Comparison of ENCODE assay signal across 27 cellular contexts in genomic region chr20:59317332-59317731, GRCh38. TPM values are rescaled to one million over a fixed set of nuclear protein-coding genes. Genes with fewer than 3 reads are reported as not detected.
"Had no signal": no experiment of that assay in that cellular context is flagged by ENCODE, and none has a peak within 500 bp of the region (broad histone marks: within the 10 kb centered on the region; RNA-seq: fewer than 3 reads in every experiment).

No MANE protein-coding gene starts in this region.

- H3K27ac ChIP-seq: VCaP had no signal

- H3K9me3 ChIP-seq: SK-N-SH had no signal

- ATAC-seq: activated T-helper 17 cell treated with anti-CD3 and anti-CD28 coated beads, Interleukin-2, amount 50 U/mL, for 72 hours; K562; Right ventricle myocardium inferior had no signal

- H3K27ac Mint-ChIP-seq: activated CD4-positive, alpha-beta memory T cell treated with anti-CD3 and anti-CD28 coated beads for 36 hours; activated CD4-positive, alpha-beta T cell treated with anti-CD3 and anti-CD28 coated beads, Interleukin-2, amount 10 ng/mL, durations not matched to agents 7 days and 5 days; activated naive CD4-positive, alpha-beta T cell treated with anti-CD3 and anti-CD28 coated beads for 36 hours; activated naive CD8-positive, alpha-beta T cell; activated T-helper 17 cell treated with anti-CD3 and anti-CD28 coated beads, Interleukin-2, amount 50 U/mL, for 72 hours had no signal

- H3K4me1 Mint-ChIP-seq: activated CD4-positive, alpha-beta T cell treated with anti-CD3 and anti-CD28 coated beads, Interleukin-2, amount 10 ng/mL, durations not matched to agents 7 days and 5 days; activated T-helper 17 cell treated with anti-CD3 and anti-CD28 coated beads, Interleukin-2, amount 50 U/mL, for 72 hours had no signal

- H3K9ac ChIP-seq: SK-N-SH had no signal

- H3K9me3 Mint-ChIP-seq: activated CD4-positive, alpha-beta memory T cell treated with anti-CD3 and anti-CD28 coated beads for 36 hours; activated CD4-positive, alpha-beta T cell treated with anti-CD3 and anti-CD28 coated beads, Interleukin-2, amount 10 ng/mL, durations not matched to agents 7 days and 5 days; activated naive CD4-positive, alpha-beta T cell treated with anti-CD3 and anti-CD28 coated beads for 36 hours; activated T-helper 17 cell treated with anti-CD3 and anti-CD28 coated beads, Interleukin-2, amount 50 U/mL, for 72 hours had no signal

- H3K4me3 ChIP-seq: K562 had no signal

- H3K36me3 Mint-ChIP-seq: activated CD4-positive, alpha-beta memory T cell treated with anti-CD3 and anti-CD28 coated beads for 36 hours; activated naive CD8-positive, alpha-beta T cell had no signal

- H3K4me3 Mint-ChIP-seq: activated CD4-positive, alpha-beta memory T cell treated with anti-CD3 and anti-CD28 coated beads for 36 hours; activated CD4-positive, alpha-beta T cell treated with anti-CD3 and anti-CD28 coated beads, Interleukin-2, amount 10 ng/mL, durations not matched to agents 7 days and 5 days; activated naive CD4-positive, alpha-beta T cell treated with anti-CD3 and anti-CD28 coated beads for 36 hours; activated naive CD8-positive, alpha-beta T cell; activated T-helper 17 cell treated with anti-CD3 and anti-CD28 coated beads, Interleukin-2, amount 50 U/mL, for 72 hours had no signal

- H3K27me3 Mint-ChIP-seq: activated CD4-positive, alpha-beta memory T cell treated with anti-CD3 and anti-CD28 coated beads for 36 hours; activated naive CD8-positive, alpha-beta T cell; activated T-helper 17 cell treated with anti-CD3 and anti-CD28 coated beads, Interleukin-2, amount 50 U/mL, for 72 hours had no signal

- DNase-seq: activated CD4-positive, alpha-beta memory T cell treated with anti-CD3 and anti-CD28 coated beads for 36 hours; activated CD4-positive, alpha-beta T cell treated with anti-CD3 and anti-CD28 coated beads, Interleukin-2, amount 10 ng/mL, durations not matched to agents 7 days and 5 days; activated CD4-positive, CD25-positive, alpha-beta regulatory T cell; activated gamma-delta T cell; activated naive CD4-positive, alpha-beta T cell treated with anti-CD3 and anti-CD28 coated beads for 36 hours; activated T-cell treated with anti-CD3 and anti-CD28 coated beads for 4 hours; activated T-cell treated with anti-CD3 and anti-CD28 coated beads, Interleukin-2, amount 50 U/mL, for 48 hours; Karpas-422; MM.1S; NCI-H1105; NCI-H1436; NCI-H1694 treated with DMSO at 0.1 percent for 48 hours; NCI-H2029 treated with DMSO at 0.1 percent for 48 hours; NCI-H345; NCI-H510A; NCI-H526 treated with DMSO at 0.1 percent for 48 hours; NCI-H82; RPMI8226; T-helper 1 cell had no signal

RNA-seq across cellular contexts. Expression of gene EDN3, which starts 16.9 kb away (rescaled TPM):
- total RNA-seq: activated CD8-positive, alpha-beta memory T cell treated with anti-CD3 and anti-CD28 coated beads for 36 hours; activated naive CD4-positive, alpha-beta T cell treated with anti-CD3 and anti-CD28 coated beads for 36 hours; K562; OCI-LY7; Right ventricle myocardium inferior had no signal
- polyA plus RNA-seq: K562 had no signal
